Comparison of ENCODE assay signal across 1 cellular context in the genomic region with DNA sequence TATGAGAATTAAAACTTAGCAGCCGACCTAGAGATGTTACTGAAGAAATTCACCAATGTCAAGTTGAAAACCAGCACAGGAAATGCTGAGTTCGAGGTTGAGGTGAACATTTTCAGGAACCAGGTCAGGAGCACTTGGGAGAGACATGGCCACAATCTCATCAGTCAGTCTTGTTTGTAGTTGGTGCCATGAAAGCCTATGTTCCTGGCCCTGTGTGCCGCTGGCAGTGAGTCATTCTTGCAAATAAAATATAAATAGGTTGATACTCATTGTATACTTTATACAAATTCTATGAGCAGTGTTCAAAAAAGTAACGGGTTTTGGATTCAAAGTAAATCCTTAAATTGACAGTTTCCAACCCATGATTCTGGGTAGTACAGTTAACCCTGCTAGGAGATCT.
TF ChIP-seq lines count a peak whose summit lies in the region.

No MANE protein-coding gene starts in this region.

TF ChIP-seq in HepG2, 621 proteins besides CTCF, POLR2A, EP300 and RAD21:
- no peak for TF ChIP-seq U2AF1 (optimal IDR thresholded peaks at IDR 0.05; ENCODE audit: low read depth, low read length)
- no peak for TF ChIP-seq RNF2 (conservative IDR thresholded peaks at IDR 0.05; ENCODE audit: low read depth)
- TF ChIP-seq, protein P1, sequence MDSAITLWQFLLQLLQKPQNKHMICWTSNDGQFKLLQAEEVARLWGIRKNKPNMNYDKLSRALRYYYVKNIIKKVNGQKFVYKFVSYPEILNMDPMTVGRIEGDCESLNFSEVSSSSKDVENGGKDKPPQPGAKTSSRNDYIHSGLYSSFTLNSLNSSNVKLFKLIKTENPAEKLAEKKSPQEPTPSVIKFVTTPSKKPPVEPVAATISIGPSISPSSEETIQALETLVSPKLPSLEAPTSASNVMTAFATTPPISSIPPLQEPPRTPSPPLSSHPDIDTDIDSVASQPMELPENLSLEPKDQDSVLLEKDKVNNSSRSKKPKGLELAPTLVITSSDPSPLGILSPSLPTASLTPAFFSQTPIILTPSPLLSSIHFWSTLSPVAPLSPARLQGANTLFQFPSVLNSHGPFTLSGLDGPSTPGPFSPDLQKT (CRISPR knock-in tag; IDR thresholded peaks at IDR 0.05; ENCODE audit: borderline replicate concordance) = no peak
- TF ChIP-seq, protein P2, sequence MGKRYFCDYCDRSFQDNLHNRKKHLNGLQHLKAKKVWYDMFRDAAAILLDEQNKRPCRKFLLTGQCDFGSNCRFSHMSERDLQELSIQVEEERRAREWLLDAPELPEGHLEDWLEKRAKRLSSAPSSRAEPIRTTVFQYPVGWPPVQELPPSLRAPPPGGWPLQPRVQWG (CRISPR knock-in tag; IDR thresholded peaks at IDR 0.05; ENCODE audit: borderline replicate concordance, low read depth) = no peak
- TF ChIP-seq DNMT3B (CRISPR knock-in tag; conservative IDR thresholded peaks at IDR 0.05) = no peak
- TF ChIP-seq ZNF567 (CRISPR knock-in tag; IDR thresholded peaks at IDR 0.05; ENCODE audit: borderline replicate concordance) = no peak
- TF ChIP-seq, protein P3, sequence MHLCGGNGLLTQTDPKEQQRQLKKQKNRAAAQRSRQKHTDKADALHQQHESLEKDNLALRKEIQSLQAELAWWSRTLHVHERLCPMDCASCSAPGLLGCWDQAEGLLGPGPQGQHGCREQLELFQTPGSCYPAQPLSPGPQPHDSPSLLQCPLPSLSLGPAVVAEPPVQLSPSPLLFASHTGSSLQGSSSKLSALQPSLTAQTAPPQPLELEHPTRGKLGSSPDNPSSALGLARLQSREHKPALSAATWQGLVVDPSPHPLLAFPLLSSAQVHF (CRISPR knock-in tag; IDR thresholded peaks at IDR 0.05) = no peak
- TF ChIP-seq ZNF572 (CRISPR knock-in tag; IDR thresholded peaks at IDR 0.05) = no peak
